In genomic region chr2:106523980-106524665, GRCh38 we compare ENCODE assay signal across 19 cellular contexts. TPM values are rescaled to one million over a fixed set of nuclear protein-coding genes. Genes with fewer than 3 reads are reported as not detected.
A peak's percentile ranks its signal among the peaks of the same experiment; 100 is the strongest.
DNase-seq lines count a peak whose midpoint lies in the region; ATAC-seq and TF ChIP-seq lines count a peak whose summit lies in the region.
"Had no signal": no experiment of that assay in that cellular context is flagged by ENCODE, and none has a peak within 500 bp of the region (broad histone marks: within the 10 kb centered on the region; RNA-seq: fewer than 3 reads in every experiment).

No MANE protein-coding gene starts in this region.

- no peak for ATAC-seq in aorta (ENCODE audit: low FRiP score)

- 96% methylated on average over 6 of the region's 6 CpGs for WGBS in aorta, 2 donors

- no peaks in the 10 kb centered on the region for H3K36me3 ChIP-seq in aorta (ENCODE audit: control insufficient read depth in 1 of 2, insufficient read depth in 2 of 2, low read length in 1 of 2)
- H3K36me3 ChIP-seq: Peyer's patch, SJCRH30 had no signal

- CTCF ChIA-PET in activated naive CD4-positive, alpha-beta T cell treated with anti-CD3 and anti-CD28 coated beads, Interleukin-2, amount 10 ng/mL, durations not matched to agents 7 days and 5 days (lab: Charles Lee) = no interaction called here

- H3K27ac ChIP-seq in aorta (ENCODE audit: low read depth in 1 of 2, low read length in 2 of 2) = no peak overlapping the region
- H3K27ac ChIP-seq: C4-2B, Peyer's patch, SJCRH30 had no signal

- no peaks in the 10 kb centered on the region for H3K9me3 ChIP-seq in aorta (ENCODE audit: control insufficient read depth, low read length)
- H3K9me3 ChIP-seq: Peyer's patch, SJCRH30 had no signal

- no peak for TF ChIP-seq CTCF in neural crest cell (conservative IDR thresholded peaks at IDR 0.05)

- DNase-seq in NCI-H510A treated with DMSO at 0.1 percent for 48 hours (lab: John Stamatoyannopoulos, UW) (peak; percentile 30), NCI-H510A (lab: John Stamatoyannopoulos, UW) (no peak), HT1080 (ENCODE audit: low read depth) (peak; percentile 21), RPMI8226 (peak; percentile 57), neural crest cell (ENCODE audit: low read depth, low spot score) (no peak), aorta (no peak), A172 (ENCODE audit: low spot score) (no peak)
- no peak for DNase-seq in activated naive CD4-positive, alpha-beta T cell treated with anti-CD3 and anti-CD28 coated beads, Interleukin-2, amount 10 ng/mL, durations not matched to agents 7 days and 5 days
- DNase-seq: DMS53, Kasumi-1, NCI-H1105, NCI-H2227 treated with DMSO at 0.1 percent for 48 hours, NCI-H524, NCI-H774, Peyer's patch, SJCRH30 had no signal

- no peak overlapping the region for H3K4me3 ChIP-seq in aorta (ENCODE audit: low read length in 2 of 2)
- H3K4me3 ChIP-seq: Peyer's patch, SJCRH30 had no signal

- H3K27ac Mint-ChIP-seq in neural crest cell (ENCODE audit: unreplicated experiment) = peak overlapping the region; percentile 57
- H3K27ac Mint-ChIP-seq in activated naive CD4-positive, alpha-beta T cell treated with anti-CD3 and anti-CD28 coated beads, Interleukin-2, amount 10 ng/mL, durations not matched to agents 7 days and 5 days = no peak overlapping the region

- H3K27me3 ChIP-seq in aorta (ENCODE audit: control insufficient read depth in 1 of 2, insufficient read depth in 2 of 2, low read length in 1 of 2) = no peaks in the 10 kb centered on the region
- H3K27me3 ChIP-seq: Peyer's patch, SJCRH30 had no signal

- H3K4me1 Mint-ChIP-seq in neural crest cell = no peaks in the 10 kb centered on the region
- no peaks in the 10 kb centered on the region for H3K4me1 Mint-ChIP-seq in activated naive CD4-positive, alpha-beta T cell treated with anti-CD3 and anti-CD28 coated beads, Interleukin-2, amount 10 ng/mL, durations not matched to agents 7 days and 5 days

- H3K4me3 Mint-ChIP-seq in neural crest cell = no peak overlapping the region
- no peak overlapping the region for H3K4me3 Mint-ChIP-seq in activated naive CD4-positive, alpha-beta T cell treated with anti-CD3 and anti-CD28 coated beads, Interleukin-2, amount 10 ng/mL, durations not matched to agents 7 days and 5 days

- intact Hi-C loops in aorta (cut with DNase I) = no loop called here

- H3K4me1 ChIP-seq in aorta (ENCODE audit: control insufficient read depth in 1 of 2, insufficient read depth in 2 of 2, low read length in 2 of 2) = no peaks in the 10 kb centered on the region
- H3K4me1 ChIP-seq: Peyer's patch, SJCRH30 had no signal

- no peaks in the 10 kb centered on the region for H3K27me3 Mint-ChIP-seq in neural crest cell (ENCODE audit: low read depth)
- H3K27me3 Mint-ChIP-seq in activated naive CD4-positive, alpha-beta T cell treated with anti-CD3 and anti-CD28 coated beads, Interleukin-2, amount 10 ng/mL, durations not matched to agents 7 days and 5 days = peaks cover 11% of the 10 kb centered on the region

- peaks cover 4% of the 10 kb centered on the region for H3K9me3 Mint-ChIP-seq in neural crest cell
- peaks cover 14% of the 10 kb centered on the region for H3K9me3 Mint-ChIP-seq in activated naive CD4-positive, alpha-beta T cell treated with anti-CD3 and anti-CD28 coated beads, Interleukin-2, amount 10 ng/mL, durations not matched to agents 7 days and 5 days

- H3K36me3 Mint-ChIP-seq in neural crest cell (ENCODE audit: low read depth) = no peaks in the 10 kb centered on the region
- H3K36me3 Mint-ChIP-seq in activated naive CD4-positive, alpha-beta T cell treated with anti-CD3 and anti-CD28 coated beads, Interleukin-2, amount 10 ng/mL, durations not matched to agents 7 days and 5 days = no peaks in the 10 kb centered on the region

RNA-seq across cellular contexts. Expression of gene CD8B2, which starts 37.0 kb away (rescaled TPM):
- total RNA-seq in HT1080 (2014; rRNA removed; shearing (Covaris generic)) = not detected in 2 replicates
- polyA plus RNA-seq in HT1080 (2015; cell fraction: cytosol; rRNA removed) = not detected in 2 replicates
- not detected in 2 replicates for polyA plus RNA-seq in HT1080 (2015; cell fraction: nucleus; rRNA removed)
- not detected in 2 replicates for total RNA-seq in neural crest cell
- total RNA-seq in aorta = under 1 TPM; 0.09 to 0.10 TPM
- under 1 TPM in 1 of 2 donors, not detected in 1; 0.50 TPM for polyA plus RNA-seq in aorta
- total RNA-seq in A172 (2014; rRNA removed; shearing (Covaris generic)) = not detected in 2 replicates
- total RNA-seq: H4, MCF 10A, SJCRH30 had no signal

RNA-seq across cellular contexts. Expression of gene RGPD3, which starts 55.9 kb away (rescaled TPM):
- total RNA-seq in HT1080 (2014; rRNA removed; shearing (Covaris generic)) = 0.03 TPM in 2 replicates
- polyA plus RNA-seq in HT1080 (2015; cell fraction: cytosol; rRNA removed) = 0.09 and 0.26 TPM in 2 replicates
- polyA plus RNA-seq in HT1080 (2015; cell fraction: nucleus; rRNA removed) = 0.74 and 1.0 TPM in 2 replicates
- 0.11 and 0.14 TPM in 2 replicates for total RNA-seq in neural crest cell
- under 1 TPM in 1 of 2 donors, not detected in 1; 0.18 TPM for total RNA-seq in aorta
- polyA plus RNA-seq in aorta = under 1 TPM in 1 of 2 donors, not detected in 1; 0.20 TPM
- 0.21 and 0.36 TPM in 2 replicates for total RNA-seq in A172 (2014; rRNA removed; shearing (Covaris generic))
- total RNA-seq: H4, MCF 10A, SJCRH30 had no signal

Comparison
In these comparisons a context has a peak if more than half of its experiments do, and no peak if none do; other contexts are left out.
1. DNase-seq: peak in NCI-H510A treated with DMSO at 0.1 percent for 48 hours (single experiment), HT1080 (single experiment) and RPMI8226 (single experiment); none in NCI-H510A (single experiment), neural crest cell (single experiment), activated naive CD4-positive, alpha-beta T cell treated with anti-CD3 and anti-CD28 coated beads, Interleukin-2, amount 10 ng/mL, durations not matched to agents 7 days and 5 days (single experiment), aorta (0 of 2) and A172 (single experiment).